19 cellular contexts compared by ENCODE assay signal in genomic region chr17:76104896-76105231, GRCh38. TPM values are rescaled to one million over a fixed set of nuclear protein-coding genes. Genes with fewer than 3 reads are reported as not detected.
A peak's percentile ranks its signal among the peaks of the same experiment; 100 is the strongest.
DNase-seq lines count a peak whose midpoint lies in the region; ATAC-seq, FAIRE-seq and TF ChIP-seq lines count a peak whose summit lies in the region.
"Had no signal": no experiment of that assay in that cellular context is flagged by ENCODE, and none has a peak within 500 bp of the region (broad histone marks: within the 10 kb centered on the region; RNA-seq: fewer than 3 reads in every experiment).

No MANE protein-coding gene starts in this region.

- H3K9me3 ChIP-seq in H1 (ENCODE audit: insufficient read depth in 2 of 2, low read depth in 1 of 2, low read length in 1 of 2) = no peaks in the 10 kb centered on the region
- H3K9me3 ChIP-seq: gastrocnemius medialis, psoas muscle, thyroid gland had no signal

- no peak for TF ChIP-seq POLR2A in H1 (IDR thresholded peaks at IDR 0.05; ENCODE audit: control extremely low read depth in 1 of 2, low read depth in 2 of 2, low read length in 2 of 2)

- FAIRE-seq in H1 (lab: Jason Lieb, UNC) = no peak
- FAIRE-seq: endometrium had no signal

- peaks cover 8% of the 10 kb centered on the region for H3K79me1 ChIP-seq in H1 (ENCODE audit: low read depth, low read length)

- no peak for DNase-seq in activated naive CD4-positive, alpha-beta T cell treated with anti-CD3 and anti-CD28 coated beads, Interleukin-2, amount 50 U/mL, for 16 hours
- DNase-seq in T-cell (no peak), H1 (ENCODE audit: low read depth in 1 of 2, low spot score in 2 of 2) (no peak), DMS114 treated with DMSO at 0.1 percent for 48 hours (lab: John Stamatoyannopoulos, UW; ENCODE audit: unreplicated experiment) (no peak), foreskin fibroblast (no peak)
- DNase-seq in stimulated activated naive CD8-positive, alpha-beta T cell treated with anti-CD3 and anti-CD28 coated beads, Interleukin-15, amount 100 ng/mL, for 72 hours = no peak
- DNase-seq: activated gamma-delta T cell, DMS79, gastrocnemius medialis, midbrain, NCI-H1105, NCI-H226, PC-3, psoas muscle, thyroid gland had no signal

- 81% methylated on average over 5 of the region's 5 CpGs; no CpG with 5 or more reads in 1 of the 2 experiments for WGBS in H1 (ENCODE audit: extremely low coverage in 1 of 2, insufficient coverage in 1 of 2, insufficient read length in 1 of 2, insufficient replicate concordance in 2 of 2, low coverage in 1 of 2, low lambda C conversion rate in 2 of 2, missing lambda C conversion rate in 1 of 2), 2 experiments

- peak overlapping the region; percentile 15 for H4K91ac ChIP-seq in H1 (replicated peaks; ENCODE audit: insufficient read length, low read length)

- H3K23ac ChIP-seq in H1 (ENCODE audit: insufficient read length) = no peak overlapping the region

- no peaks in the 10 kb centered on the region for H3K27me3 Mint-ChIP-seq in activated naive CD4-positive, alpha-beta T cell treated with anti-CD3 and anti-CD28 coated beads, Interleukin-2, amount 50 U/mL, for 24 hours
- no peaks in the 10 kb centered on the region for H3K27me3 Mint-ChIP-seq in T-cell
- H3K27me3 Mint-ChIP-seq in stimulated activated naive CD8-positive, alpha-beta T cell treated with anti-CD3 and anti-CD28 coated beads, Interleukin-15, amount 100 ng/mL, for 72 hours = no peaks in the 10 kb centered on the region

- H3K4me3 ChIP-seq in H1 (ENCODE audit: extremely low read depth in 1 of 4, insufficient read depth in 2 of 4, low read depth in 3 of 4, low read length in 4 of 4) = no peak overlapping the region
- H3K4me3 ChIP-seq in foreskin fibroblast (ENCODE audit: low read depth in 1 of 2, low read length in 2 of 2) = no peak overlapping the region

- H3K27ac Mint-ChIP-seq in activated naive CD4-positive, alpha-beta T cell treated with anti-CD3 and anti-CD28 coated beads, Interleukin-2, amount 50 U/mL, for 24 hours = peak overlapping the region; percentile 59
- peak overlapping the region; percentile 91 to 94 for H3K27ac Mint-ChIP-seq in T-cell
- H3K27ac Mint-ChIP-seq in stimulated activated naive CD8-positive, alpha-beta T cell treated with anti-CD3 and anti-CD28 coated beads, Interleukin-15, amount 100 ng/mL, for 72 hours = peak overlapping the region; percentile 48 to 86

- no peak overlapping the region for H3K56ac ChIP-seq in H1 (replicated peaks; ENCODE audit: insufficient read length, low read depth, low read length)

- TF ChIP-seq EP300 in H1 (IDR thresholded peaks at IDR 0.05; ENCODE audit: borderline replicate concordance in 1 of 2, low read depth in 2 of 2, low read length in 2 of 2) = no peak

- no peak for TF ChIP-seq RAD21 in H1 (IDR thresholded peaks at IDR 0.05 in 1 of 2, conservative IDR thresholded peaks at IDR 0.05 in 1 of 2; ENCODE audit: low read depth in 2 of 2, low read length in 2 of 2)

- peak overlapping the region; percentile 22; the same call in 1 of the 2 replicates for H2BK5ac ChIP-seq in H1 (ENCODE audit: low read depth, low read length)

- peaks cover 6 to 16% (median 9%) of the 10 kb centered on the region in 4 experiments; a peak in 6 of 7 replicates for H3K4me1 ChIP-seq in H1 (replicated peaks in 1 of 4; ENCODE audit: control insufficient read depth in 3 of 4, insufficient read depth in 4 of 4, low read length in 3 of 4)

- POLR2A ChIA-PET in T-cell (lab: Charles Lee) (no interaction called here), H1 (lab: Charles Lee; ENCODE audit: partially characterized antibody) (interaction anchor here (0.6 to 4.6 kb wide), 6 partner anchors 9 to 552 kb away, joined by 3 to 23 read pairs (median 4); partner anchors contain the start of genes GALR2, SRP68 and ZACN)

- H3K36me3 ChIP-seq in H1 (ENCODE audit: control insufficient read depth in 2 of 4, insufficient read depth in 4 of 4, low read length in 3 of 4) = peaks cover 8 to 18% (median 9%) of the 10 kb centered on the region in 4 experiments

- H3K18ac ChIP-seq in H1 (ENCODE audit: extremely low read depth, low read length) = no peak overlapping the region

- H3K4me3 Mint-ChIP-seq in activated naive CD4-positive, alpha-beta T cell treated with anti-CD3 and anti-CD28 coated beads, Interleukin-2, amount 50 U/mL, for 24 hours = peak overlapping the region; percentile 91
- peak overlapping the region; percentile 90 to 96 (median 92) for H3K4me3 Mint-ChIP-seq in T-cell
- peak overlapping the region; percentile 95 to 96 for H3K4me3 Mint-ChIP-seq in stimulated activated naive CD8-positive, alpha-beta T cell treated with anti-CD3 and anti-CD28 coated beads, Interleukin-15, amount 100 ng/mL, for 72 hours

- peaks cover 33% of the 10 kb centered on the region for H3K4me1 Mint-ChIP-seq in activated naive CD4-positive, alpha-beta T cell treated with anti-CD3 and anti-CD28 coated beads, Interleukin-2, amount 50 U/mL, for 24 hours
- peaks cover 32 to 35% (median 35%) of the 10 kb centered on the region in 3 donors for H3K4me1 Mint-ChIP-seq in T-cell
- peaks cover 30% of the 10 kb centered on the region for H3K4me1 Mint-ChIP-seq in stimulated activated naive CD8-positive, alpha-beta T cell treated with anti-CD3 and anti-CD28 coated beads, Interleukin-15, amount 100 ng/mL, for 72 hours

- H2BK15ac ChIP-seq in H1 (ENCODE audit: low read length) = peak overlapping the region; percentile 92; the same call in 1 of the 2 replicates

- no peak overlapping the region for H2BK120ac ChIP-seq in H1 (replicated peaks; ENCODE audit: low read depth, low read length)

- H3K9me3 Mint-ChIP-seq in activated naive CD4-positive, alpha-beta T cell treated with anti-CD3 and anti-CD28 coated beads, Interleukin-2, amount 50 U/mL, for 24 hours = no peaks in the 10 kb centered on the region
- H3K9me3 Mint-ChIP-seq in T-cell = no peaks in the 10 kb centered on the region
- H3K9me3 Mint-ChIP-seq in stimulated activated naive CD8-positive, alpha-beta T cell treated with anti-CD3 and anti-CD28 coated beads, Interleukin-15, amount 100 ng/mL, for 72 hours = no peaks in the 10 kb centered on the region

- H3K9ac ChIP-seq in H1 (replicated peaks in 1 of 4; ENCODE audit: extremely low read depth in 1 of 4, low read depth in 3 of 4, low read length in 3 of 4) = no peak overlapping the region

- no peak overlapping the region for H2AFZ ChIP-seq in H1 (ENCODE audit: low read length)

- no peak overlapping the region for H3K27ac ChIP-seq in H1 (ENCODE audit: low read depth, low read length)

- H3K14ac ChIP-seq in H1 (ENCODE audit: insufficient read length) = no peak overlapping the region

- no peak overlapping the region for H3K4ac ChIP-seq in H1 (replicated peaks; ENCODE audit: insufficient read length, low read depth, low read length)

- no peak overlapping the region for H4K8ac ChIP-seq in H1 (ENCODE audit: extremely low read depth, insufficient read depth, low read length)

- H4K20me1 ChIP-seq in H1 (replicated peaks in 1 of 2; ENCODE audit: control insufficient read depth in 1 of 2, insufficient read depth in 2 of 2, low read length in 2 of 2) = no peaks in the 10 kb centered on the region

- peaks cover 3% of the 10 kb centered on the region for H3K36me3 Mint-ChIP-seq in activated naive CD4-positive, alpha-beta T cell treated with anti-CD3 and anti-CD28 coated beads, Interleukin-2, amount 50 U/mL, for 24 hours
- H3K36me3 Mint-ChIP-seq in T-cell = peaks cover 11% of the 10 kb centered on the region

- 0 out of 2 replicates have a peak overlapping the region, but pooled peaks have one; percentile 11 for H2BK12ac ChIP-seq in H1 (ENCODE audit: low read depth, low read length)

- no peak overlapping the region for H2AK5ac ChIP-seq in H1 (ENCODE audit: low read depth, low read length)

- peaks cover 9% of the 10 kb centered on the region; the same call in 1 of the 2 replicates for H3K23me2 ChIP-seq in H1 (ENCODE audit: low read depth, low read length)

- TF ChIP-seq CTCF in H1 (IDR thresholded peaks at IDR 0.05; ENCODE audit: control extremely low read depth in 1 of 3, insufficient read depth in 1 of 3, low read depth in 1 of 3, low read length in 3 of 3) (no peak), foreskin fibroblast (IDR thresholded peaks at IDR 0.05; ENCODE audit: low read depth, low read length) (no peak)

- H2BK20ac ChIP-seq in H1 (ENCODE audit: low read length) = peak overlapping the region; percentile 66

- CTCF ChIA-PET in T-cell (lab: Charles Lee) = no interaction called here
- CTCF ChIA-PET in H1 (lab: Charles Lee; ENCODE audit: partially characterized antibody) = interaction anchor here (1.0 to 41.5 kb wide), 6 partner anchors 10 to 280 kb away, joined by 3 to 778 read pairs (median 8); partner anchors contain the start of gene FOXJ1

- H4K5ac ChIP-seq in H1 (ENCODE audit: insufficient read length, low read depth, low read length) = no peak overlapping the region

- no peak overlapping the region; a peak in 1 of 4 replicates for H3K4me2 ChIP-seq in H1 (ENCODE audit: insufficient read depth in 1 of 2, low read depth in 2 of 2, low read length in 2 of 2)

- no peaks in the 10 kb centered on the region for H3K27me3 ChIP-seq in H1 (replicated peaks in 1 of 4; ENCODE audit: control insufficient read depth in 3 of 4, extremely low read depth in 1 of 4, insufficient read depth in 3 of 4, low read length in 3 of 4)
- H3K27me3 ChIP-seq: gastrocnemius medialis, thyroid gland had no signal

- ATAC-seq in T-cell (replicated peaks in 1 of 4) (no peak), HG03520 (IDR thresholded peaks at IDR 0.05; ENCODE audit: unreplicated experiment) (no peak)
- no peak for ATAC-seq in stimulated activated naive CD8-positive, alpha-beta T cell treated with anti-CD3 and anti-CD28 coated beads, Interleukin-15, amount 100 ng/mL, for 72 hours
- ATAC-seq: gastrocnemius medialis, PC-3, SK-N-SH treated with all-trans-retinoic acid at 6 μM for 48 hours had no signal

- H3K79me2 ChIP-seq in H1 (ENCODE audit: control insufficient read depth in 1 of 2, insufficient read depth in 2 of 2, low read length in 2 of 2) = peaks cover 5 to 8% of the 10 kb centered on the region in 2 experiments; a peak in 3 of 4 replicates

RNA-seq across cellular contexts. Expression of gene EXOC7, which starts 1.3 kb away (rescaled TPM):
- total RNA-seq in T-cell = 100 to 1,000 TPM; 119 to 181 (median 156) TPM
- total RNA-seq in H1 (2021; fragmentation: NEBNext Ultra II Directional; extraction: Animal tissue kit (Norgen Biotek cat#: 25700)) = 92.6 and 95.3 TPM in 2 replicates
- polyA plus RNA-seq in H1 (2011; rRNA removed) = 77.1 and 83.3 TPM in 2 replicates
- 73.6 TPM for polyA plus RNA-seq in H1 (2011; cell fraction: cytosol; rRNA removed)
- 231 TPM for polyA plus RNA-seq in H1 (2011; cell fraction: nucleus; rRNA removed)
- 53.1 to 105 TPM (median 63.0 TPM) in 4 replicates for polyA plus RNA-seq in H1 (2012, experiment 1 of 2)
- 42.5 TPM for polyA plus RNA-seq in H1 (2012, experiment 2 of 2)
- polyA plus RNA-seq in H1 (2013, experiment 1 of 2) = 44.0 TPM
- 43.4 TPM for polyA plus RNA-seq in H1 (2013, experiment 2 of 2)
- polyA minus RNA-seq in H1 (2011; rRNA and poly(A)+ RNA removed) = 129 and 130 TPM in 2 replicates
- polyA minus RNA-seq in H1 (2011; cell fraction: cytosol; rRNA and poly(A)+ RNA removed) = 56.7 TPM
- polyA minus RNA-seq in H1 (2011; cell fraction: nucleus; rRNA and poly(A)+ RNA removed) = 113 TPM

RNA-seq across cellular contexts. Expression of gene ZACN, which starts 25.9 kb away (rescaled TPM):
- 1 to 10 TPM in 1 of 5 donors, under 1 TPM in 3, not detected in 1; 0.20 to 1.6 (median 0.31) TPM for total RNA-seq in T-cell
- total RNA-seq in H1 (2021; fragmentation: NEBNext Ultra II Directional; extraction: Animal tissue kit (Norgen Biotek cat#: 25700)) = 0.26 TPM in 1 of 2 replicates, not detected in the other
- not detected in 2 replicates for polyA plus RNA-seq in H1 (2011; rRNA removed)
- 0.03 TPM for polyA plus RNA-seq in H1 (2011; cell fraction: cytosol; rRNA removed)
- 0.33 TPM for polyA plus RNA-seq in H1 (2011; cell fraction: nucleus; rRNA removed)
- 9.6 to 20.9 TPM (median 19.9 TPM) in 4 replicates for polyA plus RNA-seq in H1 (2012, experiment 1 of 2)
- 16.5 TPM for polyA plus RNA-seq in H1 (2012, experiment 2 of 2)
- polyA plus RNA-seq in H1 (2013, experiment 1 of 2) = not detected
- not detected for polyA plus RNA-seq in H1 (2013, experiment 2 of 2)
- polyA minus RNA-seq in H1 (2011; rRNA and poly(A)+ RNA removed) = not detected in 2 replicates
- not detected for polyA minus RNA-seq in H1 (2011; cell fraction: cytosol; rRNA and poly(A)+ RNA removed)
- polyA minus RNA-seq in H1 (2011; cell fraction: nucleus; rRNA and poly(A)+ RNA removed) = 0.60 TPM
- total RNA-seq: gastrocnemius medialis had no signal

RNA-seq across cellular contexts. Expression of gene GALR2, which starts 30.3 kb away (rescaled TPM):
- 1 to 10 TPM in 1 of 5 donors, under 1 TPM in 2, not detected in 2; 0.20 to 1.3 (median 0.73) TPM for total RNA-seq in T-cell
- 0.86 and 1.0 TPM in 2 replicates for total RNA-seq in H1 (2021; fragmentation: NEBNext Ultra II Directional; extraction: Animal tissue kit (Norgen Biotek cat#: 25700))
- polyA plus RNA-seq in H1 (2011; rRNA removed) = 2.2 and 2.5 TPM in 2 replicates
- 1.1 TPM for polyA plus RNA-seq in H1 (2011; cell fraction: cytosol; rRNA removed)
- polyA plus RNA-seq in H1 (2011; cell fraction: nucleus; rRNA removed) = 1.3 TPM
- polyA plus RNA-seq in H1 (2012, experiment 1 of 2) = 0.43 to 0.55 TPM (median 0.53 TPM) in 3 of 4 replicates, not detected in the other
- 0.34 TPM for polyA plus RNA-seq in H1 (2012, experiment 2 of 2)
- 0.65 TPM for polyA plus RNA-seq in H1 (2013, experiment 1 of 2)
- polyA plus RNA-seq in H1 (2013, experiment 2 of 2) = 0.75 TPM
- polyA minus RNA-seq in H1 (2011; rRNA and poly(A)+ RNA removed) = not detected in 2 replicates
- not detected for polyA minus RNA-seq in H1 (2011; cell fraction: cytosol; rRNA and poly(A)+ RNA removed)
- not detected for polyA minus RNA-seq in H1 (2011; cell fraction: nucleus; rRNA and poly(A)+ RNA removed)
- total RNA-seq: thyroid gland had no signal

RNA-seq across cellular contexts. Expression of gene SRP68, which starts 32.5 kb away (rescaled TPM):
- total RNA-seq in T-cell = 10 to 100 TPM; 71.9 to 81.6 (median 78.9) TPM
- 83.5 and 84.6 TPM in 2 replicates for total RNA-seq in H1 (2021; fragmentation: NEBNext Ultra II Directional; extraction: Animal tissue kit (Norgen Biotek cat#: 25700))
- polyA plus RNA-seq in H1 (2011; rRNA removed) = 50.0 and 57.7 TPM in 2 replicates
- polyA plus RNA-seq in H1 (2011; cell fraction: cytosol; rRNA removed) = 60.9 TPM
- 48.2 TPM for polyA plus RNA-seq in H1 (2011; cell fraction: nucleus; rRNA removed)
- 70.6 to 85.2 TPM (median 74.1 TPM) in 4 replicates for polyA plus RNA-seq in H1 (2012, experiment 1 of 2)
- polyA plus RNA-seq in H1 (2012, experiment 2 of 2) = 17.8 TPM
- polyA plus RNA-seq in H1 (2013, experiment 1 of 2) = 46.0 TPM
- polyA plus RNA-seq in H1 (2013, experiment 2 of 2) = 46.1 TPM
- 61.8 and 68.0 TPM in 2 replicates for polyA minus RNA-seq in H1 (2011; rRNA and poly(A)+ RNA removed)
- 37.0 TPM for polyA minus RNA-seq in H1 (2011; cell fraction: cytosol; rRNA and poly(A)+ RNA removed)
- 33.6 TPM for polyA minus RNA-seq in H1 (2011; cell fraction: nucleus; rRNA and poly(A)+ RNA removed)

RNA-seq across cellular contexts. Expression of gene FOXJ1, which starts 36.2 kb away (rescaled TPM):
- 1 to 10 TPM in 4 of 5 donors, under 1 TPM in 1; 0.99 to 3.0 (median 1.7) TPM for total RNA-seq in T-cell
- 4.9 and 5.4 TPM in 2 replicates for total RNA-seq in H1 (2021; fragmentation: NEBNext Ultra II Directional; extraction: Animal tissue kit (Norgen Biotek cat#: 25700))
- 4.6 and 4.7 TPM in 2 replicates for polyA plus RNA-seq in H1 (2011; rRNA removed)
- 3.7 TPM for polyA plus RNA-seq in H1 (2011; cell fraction: cytosol; rRNA removed)
- 3.7 TPM for polyA plus RNA-seq in H1 (2011; cell fraction: nucleus; rRNA removed)
- 3.2 to 6.3 TPM (median 4.8 TPM) in 4 replicates for polyA plus RNA-seq in H1 (2012, experiment 1 of 2)
- polyA plus RNA-seq in H1 (2012, experiment 2 of 2) = 4.5 TPM
- polyA plus RNA-seq in H1 (2013, experiment 1 of 2) = 5.4 TPM
- polyA plus RNA-seq in H1 (2013, experiment 2 of 2) = 5.7 TPM
- polyA minus RNA-seq in H1 (2011; rRNA and poly(A)+ RNA removed) = 1.3 TPM in 2 replicates
- 3.4 TPM for polyA minus RNA-seq in H1 (2011; cell fraction: cytosol; rRNA and poly(A)+ RNA removed)
- polyA minus RNA-seq in H1 (2011; cell fraction: nucleus; rRNA and poly(A)+ RNA removed) = 2.7 TPM
